In the genomic region with DNA sequence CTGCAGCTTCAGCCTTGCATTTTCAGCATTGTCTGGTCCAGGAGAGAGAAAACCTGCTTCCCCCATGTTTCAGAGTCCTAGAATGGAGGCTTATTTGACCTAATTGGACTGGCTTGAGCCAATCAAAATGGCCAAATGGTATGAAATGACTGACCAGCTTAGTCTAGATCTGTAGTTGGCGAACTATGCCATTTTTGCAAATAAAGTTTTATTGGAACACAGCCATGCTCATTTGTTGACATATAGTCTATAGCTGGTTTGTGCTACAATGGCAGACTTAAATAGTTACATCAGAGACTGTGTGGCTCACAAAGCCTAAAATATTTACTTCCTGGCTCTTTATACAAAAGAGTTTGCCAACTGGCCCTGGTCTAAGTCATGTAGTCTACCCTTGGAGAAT, we compare ENCODE assay signal across 33 cellular contexts.
"Had no signal": no experiment of that assay in that cellular context is flagged by ENCODE, and none has a peak within 500 bp of the region (broad histone marks: within the 10 kb centered on the region; RNA-seq: fewer than 3 reads in every experiment).

No MANE protein-coding gene starts in this region.

- H3K4me3 ChIP-seq: adrenal gland, ascending aorta, body of pancreas, breast epithelium, cardiac muscle cell had no signal

- DNase-seq: activated effector memory CD4-positive, alpha-beta T cell treated with anti-CD3 and anti-CD28 coated beads, Interleukin-2, amount 50 U/mL, for 16 hours; activated effector memory CD4-positive, alpha-beta T cell treated with Interleukin-2 at 50 U/mL for 16 hours; activated gamma-delta T cell; activated gamma-delta T cell treated with Interleukin-2 at 50 U/mL for 16 hours; activated naive CD4-positive, alpha-beta T cell; activated naive CD4-positive, alpha-beta T cell treated with anti-CD3 and anti-CD28 coated beads for 36 hours; activated naive CD4-positive, alpha-beta T cell treated with anti-CD3 and anti-CD28 coated beads, Interleukin-2, amount 10 ng/mL, durations not matched to agents 7 days and 5 days; activated naive CD4-positive, alpha-beta T cell treated with anti-CD3 and anti-CD28 coated beads, Interleukin-2, amount 50 U/mL, for 16 hours; activated naive CD4-positive, alpha-beta T cell treated with Interleukin-2 at 50 U/mL for 16 hours; activated naive CD8-positive, alpha-beta T cell treated with anti-CD3 and anti-CD28 coated beads for 36 hours; activated naive CD8-positive, alpha-beta T cell treated with anti-CD3 and anti-CD28 coated beads, Interleukin-2, amount 10 ng/mL, durations not matched to agents 7 days and 5 days; activated naive CD8-positive, alpha-beta T cell treated with anti-CD3 and anti-CD28 coated beads, Interleukin-2, amount 50 U/mL, for 24 hours; activated T-cell treated with anti-CD3 and anti-CD28 coated beads, Interleukin-2, amount 50 U/mL, for 24 hours; activated T-cell treated with anti-CD3 and anti-CD28 coated beads, Interleukin-2, amount 50 U/mL, for 4 hours; activated T-cell treated with anti-CD3 and anti-CD28 coated beads, Interleukin-2, amount 50 U/mL, for 48 hours; activated T-cell treated with anti-CD3 and anti-CD28 coated beads, Interleukin-2, amount 50 U/mL, for 72 hours; adrenal gland; amniotic stem cell; amygdala; anterior cingulate cortex; aorta; body of pancreas; brain microvascular endothelial cell; caudate nucleus; central memory CD4-positive, alpha-beta T cell; cerebellar nuclear complex had no signal

- H3K4me1 ChIP-seq: adrenal gland, ascending aorta, body of pancreas, breast epithelium had no signal

- FAIRE-seq: astrocyte, bronchial epithelial cell had no signal

- H3K9me3 ChIP-seq: adrenal gland, ascending aorta, body of pancreas, breast epithelium had no signal

- H3K27me3 ChIP-seq: adrenal gland, ascending aorta, body of pancreas, brain microvascular endothelial cell, breast epithelium, cardiac muscle cell had no signal

- H3K36me3 ChIP-seq: adrenal gland, ascending aorta, brain microvascular endothelial cell, breast epithelium, cardiac muscle cell had no signal

- H3K27ac ChIP-seq: adrenal gland, ascending aorta, body of pancreas, brain microvascular endothelial cell, breast epithelium, cardiac muscle cell had no signal

- ATAC-seq: activated naive CD4-positive, alpha-beta T cell treated with anti-CD3 and anti-CD28 coated beads, Interleukin-2, amount 50 U/mL, for 72 hours; activated naive CD8-positive, alpha-beta T cell treated with anti-CD3 and anti-CD28 coated beads, Interleukin-2, amount 50 U/mL, for 24 hours; activated T-cell treated with anti-CD3 and anti-CD28 coated beads, Interleukin-2, amount 50 U/mL, for 4 hours; activated T-cell treated with anti-CD3 and anti-CD28 coated beads, Interleukin-2, amount 50 U/mL, for 72 hours; activated T-helper 17 cell treated with anti-CD3 and anti-CD28 coated beads, Interleukin-2, amount 50 U/mL, for 72 hours; body of pancreas had no signal
